In the genomic region with DNA sequence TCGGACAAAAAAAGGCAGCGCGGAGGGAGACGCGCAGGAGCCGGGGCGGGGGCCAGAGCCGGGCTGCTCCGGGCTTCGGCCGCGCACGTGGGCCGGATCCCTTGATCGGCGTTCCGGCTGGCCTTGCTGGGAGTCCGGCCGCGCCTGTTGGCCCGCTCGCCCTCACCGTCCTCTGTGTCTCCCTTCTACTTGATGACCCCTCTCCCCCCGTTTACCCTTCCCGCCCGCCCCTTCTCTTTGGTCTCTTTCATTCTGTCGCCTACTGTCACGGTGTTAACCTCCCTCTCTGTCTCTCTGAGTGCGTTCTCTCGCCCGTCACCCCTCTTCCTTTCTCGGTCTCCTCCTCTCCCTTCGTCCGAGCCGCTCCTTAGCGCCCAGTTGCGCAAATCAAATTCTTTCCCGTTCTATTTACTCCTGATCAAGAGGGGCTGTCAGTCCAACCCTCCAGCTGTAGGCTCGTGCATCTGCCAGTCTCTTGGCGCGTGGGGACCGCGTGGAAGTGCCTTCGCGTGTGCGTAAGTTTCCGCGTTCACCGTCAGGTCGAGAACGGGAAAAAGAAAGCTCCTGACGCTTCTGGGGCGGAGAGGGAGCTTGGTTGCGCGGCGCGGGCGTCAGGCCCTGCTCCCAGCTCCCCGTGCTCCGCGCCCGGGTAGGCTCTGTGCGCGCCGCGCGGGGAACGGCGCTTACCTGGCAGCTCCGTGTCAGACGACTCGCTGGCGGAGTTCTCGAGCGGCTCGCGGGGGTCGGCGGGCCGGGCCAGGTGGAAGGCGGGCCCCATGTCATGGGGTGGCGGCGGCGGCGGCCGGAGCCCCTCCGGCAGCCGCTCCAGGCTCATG, we compare ENCODE assay signal across 8 cellular contexts. TPM values are rescaled to one million over a fixed set of nuclear protein-coding genes. Genes with fewer than 3 reads are reported as not detected.
DNase-seq lines count a peak whose midpoint lies in the region; ATAC-seq lines count a peak whose summit lies in the region.

No MANE protein-coding gene starts in this region.

- peak; percentile 58 for DNase-seq in EH (ENCODE audit: low read depth)
- no peak for DNase-seq in activated CD4-positive, alpha-beta memory T cell treated with anti-CD3 and anti-CD28 coated beads, Interleukin-2, amount 10 ng/mL, durations not matched to agents 7 days and 5 days
- no peak for DNase-seq in iPS DF 6.9 (ENCODE audit: low read depth, low spot score)
- no peak for DNase-seq in glomerular visceral epithelial cell (ENCODE audit: extremely low spot score)
- DNase-seq in GOT3 (lab: John Stamatoyannopoulos, UW), result no peak

- WGBS in HUES64, result 1% methylated on average over 88 of the region's 88 CpGs
- no CpG with 5 or more reads among the region's 88 CpGs for WGBS in iPS DF 6.9 (ENCODE audit: insufficient coverage, insufficient read length)

- H3K27me3 Mint-ChIP-seq in activated CD4-positive, alpha-beta memory T cell treated with anti-CD3 and anti-CD28 coated beads, Interleukin-2, amount 10 ng/mL, durations not matched to agents 7 days and 5 days, result peaks cover 78% of the 10 kb centered on the region
- peaks cover 93% of the 10 kb centered on the region for H3K27me3 Mint-ChIP-seq in stimulated activated memory B cell treated with anti-CD40 and anti-IgM and Interleukin-4, amounts not matched to agents 10 μg/mL and 1 μg/mL and 100 μg/mL, for 72 hours

- H3K9ac ChIP-seq in HUES64 (ENCODE audit: low read depth, low read length), result no peak overlapping the region

- ATAC-seq in stimulated activated memory B cell treated with anti-CD40 and anti-IgM and Interleukin-4, amounts not matched to agents 10 μg/mL and 1 μg/mL and 100 μg/mL, for 72 hours, result no peak
- no peak for ATAC-seq in GM21423 (IDR thresholded peaks at IDR 0.05; ENCODE audit: unreplicated experiment)

- H3K36me3 ChIP-seq in HUES64 (ENCODE audit: insufficient read depth, low read length) (no peaks in the 10 kb centered on the region), iPS DF 6.9 (ENCODE audit: control insufficient read depth, insufficient read depth, low read length) (no peaks in the 10 kb centered on the region)

- H3K27ac Mint-ChIP-seq in activated CD4-positive, alpha-beta memory T cell treated with anti-CD3 and anti-CD28 coated beads, Interleukin-2, amount 10 ng/mL, durations not matched to agents 7 days and 5 days, result no peak overlapping the region
- H3K27ac Mint-ChIP-seq in stimulated activated memory B cell treated with anti-CD40 and anti-IgM and Interleukin-4, amounts not matched to agents 10 μg/mL and 1 μg/mL and 100 μg/mL, for 72 hours, result no peak overlapping the region

- H3K9me3 Mint-ChIP-seq in activated CD4-positive, alpha-beta memory T cell treated with anti-CD3 and anti-CD28 coated beads, Interleukin-2, amount 10 ng/mL, durations not matched to agents 7 days and 5 days, result no peaks in the 10 kb centered on the region
- H3K9me3 Mint-ChIP-seq in stimulated activated memory B cell treated with anti-CD40 and anti-IgM and Interleukin-4, amounts not matched to agents 10 μg/mL and 1 μg/mL and 100 μg/mL, for 72 hours, result peaks cover 8% of the 10 kb centered on the region

- CTCF ChIA-PET in activated CD4-positive, alpha-beta memory T cell treated with anti-CD3 and anti-CD28 coated beads, Interleukin-2, amount 10 ng/mL, durations not matched to agents 7 days and 5 days (lab: Charles Lee), result no interaction called here

- peak overlapping the region; percentile 55 for H3K4me3 Mint-ChIP-seq in activated CD4-positive, alpha-beta memory T cell treated with anti-CD3 and anti-CD28 coated beads, Interleukin-2, amount 10 ng/mL, durations not matched to agents 7 days and 5 days
- peak overlapping the region; percentile 79 for H3K4me3 Mint-ChIP-seq in stimulated activated memory B cell treated with anti-CD40 and anti-IgM and Interleukin-4, amounts not matched to agents 10 μg/mL and 1 μg/mL and 100 μg/mL, for 72 hours

- H3K9me3 ChIP-seq in HUES64 (ENCODE audit: insufficient read depth, low read depth, low read length) (no peaks in the 10 kb centered on the region), iPS DF 6.9 (ENCODE audit: control insufficient read depth, insufficient read depth, low read length) (no peaks in the 10 kb centered on the region)

- H3K27me3 ChIP-seq in HUES64 (ENCODE audit: insufficient read depth, low read length) (peaks cover 99% of the 10 kb centered on the region), iPS DF 6.9 (ENCODE audit: control insufficient read depth, insufficient read depth, low read length) (peaks cover 84% of the 10 kb centered on the region)

- peaks cover 42% of the 10 kb centered on the region for H3K4me1 Mint-ChIP-seq in activated CD4-positive, alpha-beta memory T cell treated with anti-CD3 and anti-CD28 coated beads, Interleukin-2, amount 10 ng/mL, durations not matched to agents 7 days and 5 days
- H3K4me1 Mint-ChIP-seq in stimulated activated memory B cell treated with anti-CD40 and anti-IgM and Interleukin-4, amounts not matched to agents 10 μg/mL and 1 μg/mL and 100 μg/mL, for 72 hours, result peaks cover 44% of the 10 kb centered on the region

- POLR2A ChIA-PET in activated CD4-positive, alpha-beta memory T cell treated with anti-CD3 and anti-CD28 coated beads, Interleukin-2, amount 10 ng/mL, durations not matched to agents 7 days and 5 days (lab: Charles Lee), result no interaction called here

- H3K27ac ChIP-seq in HUES64 (ENCODE audit: low read depth, low read length), result no peak overlapping the region
- H3K27ac ChIP-seq in iPS DF 6.9 (ENCODE audit: low read length), result no peak overlapping the region

- H3K4me1 ChIP-seq in HUES64 (ENCODE audit: insufficient read depth, low read length) (peaks cover 7% of the 10 kb centered on the region), iPS DF 6.9 (ENCODE audit: control insufficient read depth, insufficient read depth, low read length) (peaks cover 6% of the 10 kb centered on the region)

- H3K36me3 Mint-ChIP-seq in activated CD4-positive, alpha-beta memory T cell treated with anti-CD3 and anti-CD28 coated beads, Interleukin-2, amount 10 ng/mL, durations not matched to agents 7 days and 5 days (ENCODE audit: low read depth), result peaks cover 9% of the 10 kb centered on the region
- H3K36me3 Mint-ChIP-seq in stimulated activated memory B cell treated with anti-CD40 and anti-IgM and Interleukin-4, amounts not matched to agents 10 μg/mL and 1 μg/mL and 100 μg/mL, for 72 hours, result peaks cover 8% of the 10 kb centered on the region

- H3K4me3 ChIP-seq in HUES64 (ENCODE audit: low read length) (peak overlapping the region; percentile 33), iPS DF 6.9 (ENCODE audit: low read length) (peak overlapping the region; percentile 6; the same call in 1 of the 2 replicates)

RNA-seq across cellular contexts. Expression of gene PITX1, which starts 0.8 kb away (rescaled TPM):
- polyA plus RNA-seq in HUES64 (2013, experiment 1 of 2), result 0.75 TPM
- polyA plus RNA-seq in HUES64 (2013, experiment 2 of 2), result 1.0 TPM
- total RNA-seq in activated CD4-positive, alpha-beta memory T cell treated with anti-CD3 and anti-CD28 coated beads, Interleukin-2, amount 10 ng/mL, durations not matched to agents 7 days and 5 days, result under 1 TPM in 1 of 2 experiments, not detected in 1; 0.18 TPM
